In the genomic region with DNA sequence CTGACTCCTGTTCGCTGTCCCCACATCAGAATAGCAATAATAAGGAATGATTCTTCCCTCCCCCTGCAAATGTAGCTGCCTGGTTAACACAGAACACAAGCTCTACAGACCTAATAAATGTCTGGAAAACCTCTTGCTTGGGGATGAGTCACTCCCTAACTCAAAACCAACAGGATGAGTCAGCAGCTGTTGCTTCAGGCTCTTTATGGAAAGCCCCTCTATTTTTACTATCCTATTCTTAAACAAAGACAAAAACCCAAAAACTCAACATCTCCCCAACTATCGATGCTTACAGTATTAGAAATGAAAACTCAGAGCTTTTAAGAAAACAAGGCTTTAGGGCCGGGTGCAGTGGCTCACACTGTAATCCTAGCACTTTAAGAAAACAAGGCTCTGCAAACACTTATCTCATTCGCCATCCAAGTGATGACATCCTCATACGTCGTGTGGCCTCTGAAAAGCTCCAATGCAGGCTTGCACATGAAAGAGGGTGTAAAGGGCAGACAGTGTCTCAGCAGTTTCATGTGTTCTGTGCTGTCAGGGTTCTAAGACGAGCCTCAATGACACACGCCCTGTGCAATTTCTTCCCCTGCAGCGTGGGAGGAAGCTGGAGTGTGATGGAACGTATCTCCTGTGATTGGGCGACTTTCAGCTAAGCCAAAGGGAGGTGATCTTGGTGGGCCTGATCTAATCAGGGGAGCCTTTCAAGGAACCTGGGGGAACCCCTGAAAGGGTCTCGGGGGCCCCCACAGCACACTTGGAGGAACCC, we compare ENCODE assay signal across 8 cellular contexts.
A peak's percentile ranks its signal among the peaks of the same experiment; 100 is the strongest.
DNase-seq lines count a peak whose midpoint lies in the region; ATAC-seq and TF ChIP-seq lines count a peak whose summit lies in the region.

No MANE protein-coding gene starts in this region.

- H3K4me2 ChIP-seq in SK-N-SH: peak overlapping the region; percentile 76

- H3K4me1 ChIP-seq in SK-N-SH (ENCODE audit: control insufficient read depth in 1 of 2, insufficient read depth in 2 of 2, low read depth in 1 of 2, low read length in 1 of 2): peaks cover 22 to 57% of the 10 kb centered on the region in 2 experiments

- POLR2A ChIA-PET in SK-N-SH (lab: Yijun Ruan, JAX): interaction anchor here (0.6 to 1.0 kb wide), 2 partner anchors 171 to 1004 kb away, joined by 3 to 8 read pairs; no protein-coding TSS in a partner anchor

- CTCF ChIA-PET in SK-N-SH (lab: Yijun Ruan, JAX): interaction anchor here (0.6 to 2.3 kb wide), 11 partner anchors 8 to 139 kb away, joined by 3 to 9 read pairs (median 3); no protein-coding TSS in a partner anchor

- no peaks in the 10 kb centered on the region for H3K9me3 ChIP-seq in SK-N-SH

- no peak for TF ChIP-seq CTCF in SK-N-SH (IDR thresholded peaks at IDR 0.05)

- no peaks in the 10 kb centered on the region for H3K27me3 ChIP-seq in SK-N-SH (ENCODE audit: insufficient read depth)

- peaks cover 3 to 14% of the 10 kb centered on the region in 2 experiments for H3K36me3 ChIP-seq in SK-N-SH (replicated peaks in 1 of 2; ENCODE audit: control insufficient read depth in 1 of 2, insufficient read depth in 2 of 2, low read length in 1 of 2)

- peak; percentile 10; the same call in 1 of the 2 replicates for TF ChIP-seq RAD21 in SK-N-SH (IDR thresholded peaks at IDR 0.05; ENCODE audit: low read length)

- H3K79me2 ChIP-seq in SK-N-SH (ENCODE audit: insufficient read depth): peaks cover 40% of the 10 kb centered on the region

- peak; percentile 71 for ATAC-seq in GM21526 (IDR thresholded peaks at IDR 0.05; ENCODE audit: low FRiP score, unreplicated experiment)

- H3K9ac ChIP-seq in SK-N-SH: peak overlapping the region; percentile 64

- H2AFZ ChIP-seq in SK-N-SH (ENCODE audit: low read depth): no peak overlapping the region

- peaks cover 4% of the 10 kb centered on the region; the same call in 1 of the 2 replicates for H4K20me1 ChIP-seq in SK-N-SH (ENCODE audit: insufficient read depth)

- peak; percentile 80 to 93 for TF ChIP-seq EP300 in SK-N-SH (IDR thresholded peaks at IDR 0.05; ENCODE audit: borderline replicate concordance in 1 of 2, low read depth in 1 of 2, low read length in 1 of 2)

- H3K27ac ChIP-seq in SK-N-SH (ENCODE audit: low read depth in 2 of 2, low read length in 1 of 2): peak overlapping the region; percentile 93 to 97

- peaks cover 41% of the 10 kb centered on the region for H3F3A ChIP-seq in SK-N-SH (replicated peaks; ENCODE audit: insufficient read depth)

- DNase-seq in EL (peak; percentile 98), HT1080 (ENCODE audit: low read depth) (peak; percentile 97), SK-N-SH (peak; percentile 80), amniotic stem cell (lab: John Stamatoyannopoulos, UW) (peak; percentile 91), inferior parietal cortex (ENCODE audit: extremely low spot score) (peak; percentile 70), ecto neural progenitor cell (ENCODE audit: low spot score) (no peak)
- DNase-seq in stimulated activated CD4-positive, alpha-beta T cell treated with anti-CD3 and anti-CD28 coated beads, Interleukin-15, amount 100 ng/mL, for 48 hours (ENCODE audit: low read depth in 2 of 2): peak; percentile 79 to 81

- WGBS in SK-N-SH (ENCODE audit: low lambda C conversion rate): 8% methylated on average over 11 of the region's 12 CpGs

- H3K4me3 ChIP-seq in SK-N-SH (ENCODE audit: low read depth in 2 of 2, low read length in 1 of 2): peak overlapping the region; percentile 20 to 52; a peak in 3 of 4 replicates

- H3K9me2 ChIP-seq in SK-N-SH: no peaks in the 10 kb centered on the region

TF ChIP-seq in SK-N-SH, 30 proteins besides CTCF, POLR2A, EP300 and RAD21 (continues in another document):
- TF ChIP-seq MEF2A (IDR thresholded peaks at IDR 0.05; ENCODE audit: borderline replicate concordance, low read depth): peak; percentile 86; the same call in 1 of the 2 replicates
- peak; percentile 78; the same call in 1 of the 2 replicates for TF ChIP-seq TEAD4 (IDR thresholded peaks at IDR 0.05; ENCODE audit: borderline replicate concordance, insufficient read depth)
- peak; percentile 100 for TF ChIP-seq JUND (IDR thresholded peaks at IDR 0.05)
- peak; percentile 93 for TF ChIP-seq PBX3 (IDR thresholded peaks at IDR 0.05)
- TF ChIP-seq ELF1 (IDR thresholded peaks at IDR 0.05): 0 out of 2 replicates have a peak, but pooled peaks have one; percentile 17
- TF ChIP-seq GABPA (IDR thresholded peaks at IDR 0.05; ENCODE audit: low read depth): no peak; the same call in none of the 2 replicates
- TF ChIP-seq FOSL2 (IDR thresholded peaks at IDR 0.05; ENCODE audit: borderline replicate concordance, low read depth): peak; percentile 100
- TF ChIP-seq YY1 (IDR thresholded peaks at IDR 0.05; ENCODE audit: low read depth): no peak; the same call in 1 of the 2 replicates
- TF ChIP-seq SIN3A (IDR thresholded peaks at IDR 0.05; ENCODE audit: borderline replicate concordance, low read depth, low read length): peak; percentile 90; the same call in 1 of the 2 replicates
- TF ChIP-seq, protein P1, sequence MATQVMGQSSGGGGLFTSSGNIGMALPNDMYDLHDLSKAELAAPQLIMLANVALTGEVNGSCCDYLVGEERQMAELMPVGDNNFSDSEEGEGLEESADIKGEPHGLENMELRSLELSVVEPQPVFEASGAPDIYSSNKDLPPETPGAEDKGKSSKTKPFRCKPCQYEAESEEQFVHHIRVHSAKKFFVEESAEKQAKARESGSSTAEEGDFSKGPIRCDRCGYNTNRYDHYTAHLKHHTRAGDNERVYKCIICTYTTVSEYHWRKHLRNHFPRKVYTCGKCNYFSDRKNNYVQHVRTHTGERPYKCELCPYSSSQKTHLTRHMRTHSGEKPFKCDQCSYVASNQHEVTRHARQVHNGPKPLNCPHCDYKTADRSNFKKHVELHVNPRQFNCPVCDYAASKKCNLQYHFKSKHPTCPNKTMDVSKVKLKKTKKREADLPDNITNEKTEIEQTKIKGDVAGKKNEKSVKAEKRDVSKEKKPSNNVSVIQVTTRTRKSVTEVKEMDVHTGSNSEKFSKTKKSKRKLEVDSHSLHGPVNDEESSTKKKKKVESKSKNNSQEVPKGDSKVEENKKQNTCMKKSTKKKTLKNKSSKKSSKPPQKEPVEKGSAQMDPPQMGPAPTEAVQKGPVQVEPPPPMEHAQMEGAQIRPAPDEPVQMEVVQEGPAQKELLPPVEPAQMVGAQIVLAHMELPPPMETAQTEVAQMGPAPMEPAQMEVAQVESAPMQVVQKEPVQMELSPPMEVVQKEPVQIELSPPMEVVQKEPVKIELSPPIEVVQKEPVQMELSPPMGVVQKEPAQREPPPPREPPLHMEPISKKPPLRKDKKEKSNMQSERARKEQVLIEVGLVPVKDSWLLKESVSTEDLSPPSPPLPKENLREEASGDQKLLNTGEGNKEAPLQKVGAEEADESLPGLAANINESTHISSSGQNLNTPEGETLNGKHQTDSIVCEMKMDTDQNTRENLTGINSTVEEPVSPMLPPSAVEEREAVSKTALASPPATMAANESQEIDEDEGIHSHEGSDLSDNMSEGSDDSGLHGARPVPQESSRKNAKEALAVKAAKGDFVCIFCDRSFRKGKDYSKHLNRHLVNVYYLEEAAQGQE (IDR thresholded peaks at IDR 0.05; ENCODE audit: low read depth, low read length): peak; percentile 11
- no peak for TF ChIP-seq NRF1 (IDR thresholded peaks at IDR 0.05; ENCODE audit: low read depth, low read length)
- TF ChIP-seq POLR2AphosphoS5 (IDR thresholded peaks at IDR 0.05; ENCODE audit: low read depth, low read length): peak; percentile 75; the same call in 1 of the 2 replicates
- TF ChIP-seq USF2 (IDR thresholded peaks at IDR 0.05; ENCODE audit: borderline replicate concordance, low read depth, low read length): no peak
- no peak for TF ChIP-seq EZH2phosphoT487 (IDR thresholded peaks at IDR 0.05; ENCODE audit: borderline replicate concordance, low read depth)
- TF ChIP-seq MAX (IDR thresholded peaks at IDR 0.05; ENCODE audit: low read depth): peak; percentile 82
- TF ChIP-seq CHD2 (IDR thresholded peaks at IDR 0.05; ENCODE audit: low read length, partially characterized antibody): peak; percentile 66
- no peak for TF ChIP-seq TAF1 (IDR thresholded peaks at IDR 0.05; ENCODE audit: borderline replicate concordance, low read depth, low read length)
- no peak for TF ChIP-seq MXI1 (IDR thresholded peaks at IDR 0.05; ENCODE audit: low read depth, low read length)
- TF ChIP-seq USF1 (IDR thresholded peaks at IDR 0.05; ENCODE audit: borderline replicate concordance, low read depth): no peak
- TF ChIP-seq RFX5 (IDR thresholded peaks at IDR 0.05; ENCODE audit: low read length): no peak
- TF ChIP-seq TCF12 (IDR thresholded peaks at IDR 0.05): peak; percentile 96
- TF ChIP-seq GATA2 (CRISPR knock-in tag; IDR thresholded peaks at IDR 0.05): peak; percentile 62; the same call in 1 of the 2 replicates
- TF ChIP-seq RCOR1 (IDR thresholded peaks at IDR 0.05; ENCODE audit: low read length): peak; percentile 25
